19 cellular contexts compared by ENCODE assay signal in genomic region chr2:65654496-65654895, GRCh38.
"Had no signal": no experiment of that assay in that cellular context is flagged by ENCODE, and none has a peak within 500 bp of the region (broad histone marks: within the 10 kb centered on the region; RNA-seq: fewer than 3 reads in every experiment).

No MANE protein-coding gene starts in this region.

- H3K36me3 ChIP-seq: neural progenitor cell, suprapubic skin, upper lobe of left lung had no signal

- H3K4me3 ChIP-seq: neural progenitor cell, suprapubic skin, upper lobe of left lung had no signal

- H3K36me3 Mint-ChIP-seq: activated naive CD4-positive, alpha-beta T cell treated with anti-CD3 and anti-CD28 coated beads, Interleukin-2, amount 50 U/mL, for 24 hours; brain; neural progenitor cell had no signal

- H3K4me1 Mint-ChIP-seq: activated naive CD4-positive, alpha-beta T cell treated with anti-CD3 and anti-CD28 coated beads, Interleukin-2, amount 50 U/mL, for 24 hours; central memory CD8-positive, alpha-beta T cell had no signal

- H3K27ac Mint-ChIP-seq: activated naive CD4-positive, alpha-beta T cell treated with anti-CD3 and anti-CD28 coated beads, Interleukin-2, amount 50 U/mL, for 24 hours; brain; neural progenitor cell had no signal

- H3K4me1 ChIP-seq: neural progenitor cell, parathyroid adenoma, suprapubic skin, upper lobe of left lung had no signal

- H3K9me3 Mint-ChIP-seq: activated naive CD4-positive, alpha-beta T cell treated with anti-CD3 and anti-CD28 coated beads, Interleukin-2, amount 50 U/mL, for 24 hours; central memory CD8-positive, alpha-beta T cell; neural progenitor cell had no signal

- H3K27me3 ChIP-seq: neural progenitor cell, suprapubic skin, upper lobe of left lung had no signal

- DNase-seq: activated CD4-positive, alpha-beta T cell treated with anti-CD3 and anti-CD28 coated beads, Interleukin-2, amount 50 U/mL, for 4 hours; activated CD4-positive, CD25-positive, alpha-beta regulatory T cell treated with anti-CD3 and anti-CD28 coated beads, Interleukin-2, amount 50 U/mL, for 72 hours; activated effector memory CD4-positive, alpha-beta T cell treated with Interleukin-2 at 50 U/mL for 16 hours; activated T-cell treated with anti-CD3 and anti-CD28 coated beads, Interleukin-2, amount 50 U/mL, for 1 hour; amniotic stem cell; cortex of kidney; effector CD8-positive, alpha-beta T cell; foreskin melanocyte; kidney; stimulated activated CD4-positive, alpha-beta T cell treated with anti-CD3 and anti-CD28 coated beads, Interleukin-4, amount 100 ng/mL, for 1 hour; stimulated activated CD8-positive, alpha-beta memory T cell treated with anti-CD3 and anti-CD28 coated beads, Interleukin-4, amount 100 ng/mL, for 48 hours; stimulated activated naive CD8-positive, alpha-beta T cell treated with anti-CD3 and anti-CD28 coated beads, Interleukin-15, Interleukin-2, amounts not matched to agents 100 U/mL and 50 U/mL, for 24 hours; upper lobe of left lung had no signal

- H3K9me3 ChIP-seq: suprapubic skin, upper lobe of left lung had no signal

- H3K27me3 Mint-ChIP-seq: brain had no signal

- H3K27ac ChIP-seq: neural progenitor cell, parathyroid adenoma, suprapubic skin, upper lobe of left lung had no signal

- H3K4me3 Mint-ChIP-seq: activated naive CD4-positive, alpha-beta T cell treated with anti-CD3 and anti-CD28 coated beads, Interleukin-2, amount 50 U/mL, for 24 hours; brain; central memory CD8-positive, alpha-beta T cell; neural progenitor cell had no signal
